In the genomic region with DNA sequence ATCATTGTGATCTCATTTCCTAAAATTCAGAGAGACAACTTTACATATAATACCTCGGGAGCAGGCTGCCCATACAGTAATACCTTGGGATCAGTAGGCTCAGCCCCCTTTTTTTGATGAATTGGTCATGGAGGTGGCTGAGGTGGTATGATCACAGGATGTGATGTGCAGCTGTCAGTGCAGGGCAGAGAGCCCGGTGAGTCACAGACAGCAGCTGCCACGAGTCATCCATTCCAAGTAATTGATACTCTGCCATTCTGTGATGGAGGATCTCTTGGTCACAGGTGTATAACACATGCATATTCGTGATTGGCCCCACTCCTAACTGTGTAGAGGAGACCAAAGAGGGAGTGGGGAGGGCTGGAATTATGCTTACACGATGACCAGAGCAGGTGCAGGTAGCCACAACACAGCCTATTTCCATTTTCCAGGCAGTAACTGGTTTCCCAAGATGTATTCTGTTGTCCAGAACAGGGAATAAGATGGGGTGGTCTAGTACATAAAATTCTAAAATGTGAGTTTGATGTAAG, we compare ENCODE assay signal across 11 cellular contexts. TPM values are rescaled to one million over a fixed set of nuclear protein-coding genes. Genes with fewer than 3 reads are reported as not detected.
DNase-seq lines count a peak whose midpoint lies in the region; FAIRE-seq and TF ChIP-seq lines count a peak whose summit lies in the region.
"Had no signal": no experiment of that assay in that cellular context is flagged by ENCODE, and none has a peak within 500 bp of the region (broad histone marks: within the 10 kb centered on the region; RNA-seq: fewer than 3 reads in every experiment).

No MANE protein-coding gene starts in this region.

- H3K27ac ChIP-seq in PC-9 (no peak overlapping the region), sigmoid colon (no peak overlapping the region), small intestine (ENCODE audit: low read depth in 1 of 2, low read length in 1 of 2) (no peak overlapping the region)
- H3K27ac ChIP-seq: ovary had no signal

- TF ChIP-seq CTCF in PC-9 (conservative IDR thresholded peaks at IDR 0.05), result no peak
- TF ChIP-seq CTCF in sigmoid colon (IDR thresholded peaks at IDR 0.05), result no peak

- H3K36me3 ChIP-seq in PC-9 (ENCODE audit: low read depth) (no peaks in the 10 kb centered on the region), sigmoid colon (no peaks in the 10 kb centered on the region), H7 (replicated peaks; ENCODE audit: control insufficient read depth, insufficient read depth, low read length) (no peaks in the 10 kb centered on the region), small intestine (ENCODE audit: control insufficient read depth in 2 of 2, insufficient read depth in 2 of 2, low read length in 2 of 2) (no peaks in the 10 kb centered on the region)
- H3K36me3 ChIP-seq: ovary had no signal

- H3K79me2 ChIP-seq in PC-9 (ENCODE audit: low read depth), result no peaks in the 10 kb centered on the region

- BruUV-seq in PC-9 (replicated peaks; lab: Mats Ljungman, UMichigan), result no TSS peak

- DNase-seq in DMS153 treated with DMSO at 0.1 percent for 48 hours (lab: John Stamatoyannopoulos, UW; ENCODE audit: unreplicated experiment), result peak; percentile 59
- DNase-seq in LHCN-M2 (ENCODE audit: low read depth), result peak; percentile 98
- DNase-seq in PC-9, result peak; percentile 28 to 58
- DNase-seq in islet precursor cell, result peak; percentile 77
- DNase-seq in medulla oblongata (ENCODE audit: extremely low spot score), result no peak
- DNase-seq in sigmoid colon, result no peak
- DNase-seq in H7, result no peak
- DNase-seq in small intestine, result no peak
- DNase-seq: left cardiac atrium, ovary, T-helper 9 cell had no signal

- TF ChIP-seq EP300 in sigmoid colon (IDR thresholded peaks at IDR 0.05), result no peak

- no peaks in the 10 kb centered on the region for H3F3A ChIP-seq in PC-9 (ENCODE audit: insufficient read depth, low read depth)

- FAIRE-seq in small intestine (lab: Jason Lieb, UNC), result no peak

- peaks cover 14% of the 10 kb centered on the region; the same call in 1 of the 2 replicates for H3K4me1 ChIP-seq in PC-9 (replicated peaks; ENCODE audit: insufficient read depth)
- no peaks in the 10 kb centered on the region for H3K4me1 ChIP-seq in sigmoid colon
- no peaks in the 10 kb centered on the region for H3K4me1 ChIP-seq in small intestine (ENCODE audit: control insufficient read depth in 2 of 2, insufficient read depth in 1 of 2, low read depth in 1 of 2, low read length in 1 of 2)

- 64 to 77% methylated on average over 5 of the region's 5 CpGs for WGBS in sigmoid colon, 2 donors
- 45 to 64% (median 53%) methylated on average over 5 of the region's 5 CpGs for WGBS in small intestine, 3 donors

- H2AFZ ChIP-seq in PC-9, result no peak overlapping the region

- H3K9me3 ChIP-seq in PC-9 (ENCODE audit: insufficient read depth, low read depth), result no peaks in the 10 kb centered on the region
- no peaks in the 10 kb centered on the region for H3K9me3 ChIP-seq in sigmoid colon
- H3K9me3 ChIP-seq in small intestine (ENCODE audit: control insufficient read depth, low read depth), result no peaks in the 10 kb centered on the region
- H3K9me3 ChIP-seq: ovary had no signal

- no peak overlapping the region for H3K4me2 ChIP-seq in PC-9

- H3K27me3 ChIP-seq in PC-9 (ENCODE audit: insufficient read depth, low read depth) (no peaks in the 10 kb centered on the region), sigmoid colon (no peaks in the 10 kb centered on the region), H7 (ENCODE audit: control insufficient read depth, insufficient read depth, low read length) (no peaks in the 10 kb centered on the region), small intestine (ENCODE audit: control insufficient read depth in 2 of 2, insufficient read depth in 2 of 2, low read length in 2 of 2) (no peaks in the 10 kb centered on the region)
- H3K27me3 ChIP-seq: ovary had no signal

- H3K4me3 ChIP-seq in PC-9 (no peak overlapping the region), sigmoid colon (no peak overlapping the region), H7 (ENCODE audit: insufficient read depth, low read depth, low read length) (no peak overlapping the region), small intestine (ENCODE audit: low read depth in 1 of 2, low read length in 2 of 2) (no peak overlapping the region)
- H3K4me3 ChIP-seq: ovary had no signal

- H4K20me1 ChIP-seq in PC-9 (ENCODE audit: insufficient read depth), result no peaks in the 10 kb centered on the region

- CTCF ChIA-PET in PC-9 (lab: Charles Lee), result interaction anchor here (0.6 kb wide), 1 partner anchor 24 kb away, joined by 5 read pairs; no protein-coding TSS in a partner anchor

- POLR2A ChIA-PET in PC-9 (lab: Charles Lee; ENCODE audit: unreplicated experiment), result no interaction called here

- H3K9me2 ChIP-seq in PC-9 (ENCODE audit: insufficient read depth), result no peaks in the 10 kb centered on the region

- intact Hi-C loops in PC-9 (cut with micrococcal nuclease; ENCODE audit: unreplicated experiment), result no loop called here
- intact Hi-C loops in sigmoid colon (cut with DNase I), result no loop called here

- no peak for TF ChIP-seq POLR2A in sigmoid colon (IDR thresholded peaks at IDR 0.05)

RNA-seq across cellular contexts. Expression of gene NRCAM, which starts 14.1 kb away (rescaled TPM):
- total RNA-seq in LHCN-M2 (2014; rRNA removed), result 6.0 and 8.9 TPM in 2 replicates
- polyA plus RNA-seq in LHCN-M2 (2012), result 1.9 TPM
- total RNA-seq in PC-9 (2021), result 40.3 and 42.6 TPM in 2 replicates
- 1 to 10 TPM; 1.3 to 3.9 (median 1.6) TPM for total RNA-seq in sigmoid colon
- 1 to 10 TPM in 1 of 3 donors, not detected in 2; 2.3 TPM for polyA plus RNA-seq in sigmoid colon
- 0.38 and 1.8 TPM in 2 replicates for total RNA-seq in H7 (2014; rRNA removed; shearing (Covaris generic))
- polyA plus RNA-seq in small intestine, result 1 to 10 TPM in 1 of 3 donors, under 1 TPM in 2; 0.27 to 2.3 (median 0.45) TPM

Comparison
In these comparisons a context has a peak if more than half of its experiments do, and no peak if none do; other contexts are left out.
1. DNase-seq: peak in DMS153 treated with DMSO at 0.1 percent for 48 hours (single experiment), LHCN-M2 (single experiment), PC-9 (2 of 2) and islet precursor cell (single experiment); none in medulla oblongata (single experiment), sigmoid colon (single experiment), H7 (single experiment) and small intestine (single experiment).